In genomic region chr20:39049684-39050554, GRCh38 we compare ENCODE assay signal across 8 cellular contexts.
DNase-seq lines count a peak whose midpoint lies in the region; ATAC-seq, FAIRE-seq and TF ChIP-seq lines count a peak whose summit lies in the region.

No MANE protein-coding gene starts in this region.

- no peaks in the 10 kb centered on the region for H3K36me3 ChIP-seq in mucosa of descending colon (ENCODE audit: low read depth)

- H3K27ac ChIP-seq in C4-2B = peak overlapping the region; percentile 68

- ATAC-seq in HG03520 (IDR thresholded peaks at IDR 0.05; ENCODE audit: unreplicated experiment) (peak; percentile 81), mucosa of descending colon (peak; percentile 93)

- TF ChIP-seq CTCF in C4-2B (conservative IDR thresholded peaks at IDR 0.05) (peak; percentile 99), epithelial cell of esophagus (IDR thresholded peaks at IDR 0.05; ENCODE audit: insufficient read depth, low read depth, low read length, missing control alignments) (peak; percentile 67), mucosa of descending colon (IDR thresholded peaks at IDR 0.05) (peak; percentile 97)

- H3K4me3 ChIP-seq in epithelial cell of esophagus (ENCODE audit: low read length) = peak overlapping the region; percentile 75
- no peak overlapping the region for H3K4me3 ChIP-seq in mucosa of descending colon

- no peaks in the 10 kb centered on the region for H3K4me1 ChIP-seq in mucosa of descending colon (ENCODE audit: low read depth)

- no peaks in the 10 kb centered on the region for H3K9me3 ChIP-seq in mucosa of descending colon

- intact Hi-C loops in mucosa of descending colon (cut with DNase I, micrococcal nuclease) = loop anchor here (5.0 to 10.0 kb wide), 3 partner anchors 123 to 405 kb away; partner anchors contain the start of gene FAM83D (in 2 of the 2)

- FAIRE-seq in GM19239 (lab: Jason Lieb, UNC) = peak; percentile 44

- DNase-seq in GM19239 (ENCODE audit: insufficient read length, low spot score) = peak; percentile 81
- peak; percentile 47 for DNase-seq in NOMO-1 treated with dmso at 0.1 percent for 144 hours (lab: John Stamatoyannopoulos, UW; ENCODE audit: unreplicated experiment)
- peak; percentile 93 for DNase-seq in activated CD8-positive, alpha-beta memory T cell treated with anti-CD3 and anti-CD28 coated beads, Interleukin-2, amount 50 U/mL, for 48 hours
- DNase-seq in epithelial cell of esophagus (ENCODE audit: low read depth) = peak; percentile 63
- DNase-seq in mucosa of descending colon = peak; percentile 84 to 88 (median 85)
- DNase-seq in stimulated activated CD8-positive, alpha-beta memory T cell treated with anti-CD3 and anti-CD28 coated beads, Interleukin-4, amount 100 ng/mL, for 24 hours (ENCODE audit: low read depth) = peak; percentile 62
